7 cellular contexts compared by ENCODE assay signal in the genomic region with DNA sequence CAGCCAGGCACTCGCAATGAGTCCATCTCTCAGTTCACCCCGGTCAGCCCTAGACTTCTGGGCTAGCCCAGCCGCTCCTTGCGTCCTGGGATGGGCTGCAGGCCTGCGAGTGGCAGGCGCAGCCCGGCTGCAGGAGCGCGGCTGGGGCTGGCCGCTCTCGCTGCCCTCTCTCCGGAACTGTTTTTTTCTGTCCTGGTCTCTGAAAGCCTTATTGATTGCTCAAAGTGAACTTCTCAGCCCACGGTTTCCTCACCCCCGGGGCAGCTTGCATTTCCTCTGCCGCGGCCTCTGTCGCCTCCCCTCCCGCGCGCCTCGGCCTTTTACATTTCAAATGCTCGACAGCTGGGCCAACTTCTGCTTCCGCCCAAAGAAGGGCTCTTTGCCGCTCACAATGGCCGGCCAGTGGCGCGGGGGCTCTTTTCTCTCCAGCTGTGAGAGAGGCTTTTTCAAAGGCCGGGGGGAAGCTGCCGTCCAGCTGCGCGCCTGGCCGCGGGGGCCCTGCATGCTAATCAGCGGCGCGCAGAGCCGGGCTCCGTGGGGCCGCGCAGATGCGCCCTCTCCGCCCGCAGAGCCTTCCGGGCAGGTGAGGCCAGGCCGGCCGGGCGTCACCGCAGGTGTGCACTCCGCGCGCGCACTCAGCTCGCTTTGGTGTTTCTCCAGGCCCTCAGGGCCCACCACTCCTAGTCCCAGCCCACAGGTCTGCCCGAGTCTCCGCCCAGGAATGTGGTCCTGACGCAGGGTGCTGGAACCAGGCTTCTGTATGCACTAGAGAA.
DNase-seq lines count a peak whose midpoint lies in the region; ATAC-seq, FAIRE-seq and TF ChIP-seq lines count a peak whose summit lies in the region.

No MANE protein-coding gene starts in this region.

- peaks cover 3% of the 10 kb centered on the region for H3K9me3 Mint-ChIP-seq in astrocyte (ENCODE audit: unreplicated experiment)

- no peak for FAIRE-seq in astrocyte (lab: Jason Lieb, UNC)

- H4K20me1 ChIP-seq in astrocyte (ENCODE audit: insufficient read depth, low read length), result no peaks in the 10 kb centered on the region

- H3K4me2 ChIP-seq in astrocyte (ENCODE audit: low read length), result peak overlapping the region; percentile 82

- peak overlapping the region; percentile 28 for H3K4me3 ChIP-seq in astrocyte (ENCODE audit: insufficient read depth, low read depth, low read length)

- H3K36me3 Mint-ChIP-seq in astrocyte (ENCODE audit: low read depth, unreplicated experiment), result no peaks in the 10 kb centered on the region

- no peaks in the 10 kb centered on the region for H3K4me1 ChIP-seq in astrocyte (ENCODE audit: insufficient read depth, low read length)

- H3K27me3 Mint-ChIP-seq in astrocyte (ENCODE audit: low read depth, unreplicated experiment), result peaks cover 21% of the 10 kb centered on the region

- DNase-seq in NCI-H510A (lab: John Stamatoyannopoulos, UW) (peak; percentile 70), astrocyte (ENCODE audit: low read depth) (peak; percentile 1), kidney tubule cell (ENCODE audit: low spot score) (peak; percentile 28), T-helper 9 cell (no peak), H4 (ENCODE audit: low spot score) (no peak)
- DNase-seq in stimulated activated CD8-positive, alpha-beta memory T cell treated with anti-CD3 and anti-CD28 coated beads, Interleukin-12 subunit alpha, Interleukin-12 subunit beta, amount 100 ng/mL, for 4 hours (ENCODE audit: low read depth), result peak; percentile 36

- no peak overlapping the region for H3K27ac Mint-ChIP-seq in astrocyte (ENCODE audit: unreplicated experiment)

- peak overlapping the region; percentile 45 for H3K4me3 Mint-ChIP-seq in astrocyte (ENCODE audit: unreplicated experiment)

- no peaks in the 10 kb centered on the region for H3K79me2 ChIP-seq in astrocyte (ENCODE audit: insufficient read depth, low read length)

- H3K9ac ChIP-seq in astrocyte (ENCODE audit: low read length), result no peak overlapping the region

- H3K9me3 ChIP-seq in astrocyte (ENCODE audit: insufficient read depth, low read depth, low read length), result no peaks in the 10 kb centered on the region

- no peak overlapping the region for H3K27ac ChIP-seq in astrocyte (ENCODE audit: low read depth, low read length)

- peaks cover 3% of the 10 kb centered on the region for H3K4me1 Mint-ChIP-seq in astrocyte (ENCODE audit: low read depth, unreplicated experiment)

- ATAC-seq in GM21423 (IDR thresholded peaks at IDR 0.05; ENCODE audit: unreplicated experiment), result peak; percentile 63

- peak overlapping the region; percentile 52 for H2AFZ ChIP-seq in astrocyte (ENCODE audit: low read depth, low read length)

- H3K27me3 ChIP-seq in astrocyte (ENCODE audit: insufficient read depth, low read length), result peaks cover 17% of the 10 kb centered on the region

- no peaks in the 10 kb centered on the region for H3K36me3 ChIP-seq in astrocyte (ENCODE audit: insufficient read depth, low read length)

- no peak for TF ChIP-seq CTCF in astrocyte (IDR thresholded peaks at IDR 0.05; ENCODE audit: insufficient read depth, low read depth, low read length)

Comparison
In these comparisons a context has a peak if more than half of its experiments do, and no peak if none do; other contexts are left out.
1. DNase-seq: peak in NCI-H510A (single experiment), astrocyte (single experiment), kidney tubule cell (single experiment) and stimulated activated CD8-positive, alpha-beta memory T cell treated with anti-CD3 and anti-CD28 coated beads, Interleukin-12 subunit alpha, Interleukin-12 subunit beta, amount 100 ng/mL, for 4 hours (single experiment); none in T-helper 9 cell (single experiment) and H4 (single experiment).